ENCODE assay signal across 27 cellular contexts in genomic region chr10:33385686-33386085, GRCh38.
"Had no signal": no experiment of that assay in that cellular context is flagged by ENCODE, and none has a peak within 500 bp of the region (broad histone marks: within the 10 kb centered on the region; RNA-seq: fewer than 3 reads in every experiment).

No MANE protein-coding gene starts in this region.

- H3K9me3 ChIP-seq: gastroesophageal sphincter, heart left ventricle, prostate gland, right atrium auricular region, sigmoid colon, spleen, testis, tibial artery, upper lobe of left lung had no signal

- H3K27me3 Mint-ChIP-seq: stimulated activated memory B cell treated with anti-CD40 and anti-IgM and Interleukin-4, amounts not matched to agents 10 μg/mL and 1 μg/mL and 100 μg/mL, for 72 hours had no signal

- H3K36me3 ChIP-seq: gastroesophageal sphincter, heart left ventricle, prostate gland, right atrium auricular region, sigmoid colon, spleen, tibial artery, upper lobe of left lung had no signal

- H3K4me3 Mint-ChIP-seq: endodermal cell; natural killer cell treated with Interleukin-12 subunit alpha and Interleukin-12 subunit beta and Interleukin-15 and Interleukin-18, amount 100 ng/mL, for 72 hours; stimulated activated memory B cell treated with anti-CD40 and anti-IgM and Interleukin-4, amounts not matched to agents 10 μg/mL and 1 μg/mL and 100 μg/mL, for 72 hours had no signal

- FAIRE-seq: kidney, urothelium cell line had no signal

- H3K4me1 Mint-ChIP-seq: stimulated activated memory B cell treated with anti-CD40 and anti-IgM and Interleukin-4, amounts not matched to agents 10 μg/mL and 1 μg/mL and 100 μg/mL, for 72 hours had no signal

- H3K36me3 Mint-ChIP-seq: natural killer cell treated with Interleukin-12 subunit alpha and Interleukin-12 subunit beta and Interleukin-15 and Interleukin-18, amount 100 ng/mL, for 72 hours; stimulated activated memory B cell treated with anti-CD40 and anti-IgM and Interleukin-4, amounts not matched to agents 10 μg/mL and 1 μg/mL and 100 μg/mL, for 72 hours had no signal

- H3K4me3 ChIP-seq: dorsolateral prefrontal cortex, gastroesophageal sphincter, heart left ventricle, hepatocyte, prostate gland, right atrium auricular region, sigmoid colon, spleen, testis, tibial artery, upper lobe of left lung had no signal

- H3K27ac Mint-ChIP-seq: endodermal cell; natural killer cell treated with Interleukin-12 subunit alpha and Interleukin-12 subunit beta and Interleukin-15 and Interleukin-18, amount 100 ng/mL, for 72 hours; stimulated activated memory B cell treated with anti-CD40 and anti-IgM and Interleukin-4, amounts not matched to agents 10 μg/mL and 1 μg/mL and 100 μg/mL, for 72 hours had no signal

- ATAC-seq: esophagus mucosa; gastroesophageal sphincter; heart left ventricle; left lobe of liver; stimulated activated memory B cell treated with anti-CD40 and anti-IgM and Interleukin-4, amounts not matched to agents 10 μg/mL and 1 μg/mL and 100 μg/mL, for 72 hours; stimulated activated naive CD8-positive, alpha-beta T cell treated with anti-CD3 and anti-CD28 coated beads, Interleukin-15, Interleukin-2, amounts not matched to agents 100 U/mL and 50 U/mL, for 24 hours had no signal

- H3K27me3 ChIP-seq: gastroesophageal sphincter, heart left ventricle, hepatocyte, right atrium auricular region, sigmoid colon, spleen, testis, tibial artery, upper lobe of left lung had no signal

- H3K4me1 ChIP-seq: prostate gland, upper lobe of left lung had no signal

- H3K9me3 Mint-ChIP-seq: endodermal cell; natural killer cell treated with Interleukin-12 subunit alpha and Interleukin-12 subunit beta and Interleukin-15 and Interleukin-18, amount 100 ng/mL, for 72 hours; stimulated activated memory B cell treated with anti-CD40 and anti-IgM and Interleukin-4, amounts not matched to agents 10 μg/mL and 1 μg/mL and 100 μg/mL, for 72 hours had no signal

- H3K4me2 ChIP-seq: hepatocyte had no signal

- H3K79me2 ChIP-seq: hepatocyte had no signal

- H2AFZ ChIP-seq: hepatocyte had no signal

- H3K27ac ChIP-seq: dorsolateral prefrontal cortex, epithelial cell of prostate, gastroesophageal sphincter, heart left ventricle, hepatocyte, prostate gland, right atrium auricular region, sigmoid colon, spleen, testis, tibial artery, upper lobe of left lung had no signal

- DNase-seq: cerebellar nuclear complex; cortex of kidney; dorsolateral prefrontal cortex; effector CD4-positive, alpha-beta T cell; endodermal cell; foreskin fibroblast; heart left ventricle; kidney; nucleus accumbens; sigmoid colon; spleen; stimulated activated CD4-positive, alpha-beta T cell treated with anti-CD3 and anti-CD28 coated beads, Interleukin-4, amount 100 ng/mL, for 4 hours; stimulated activated naive CD8-positive, alpha-beta T cell treated with anti-CD3 and anti-CD28 coated beads, Interleukin-15, Interleukin-2, amounts not matched to agents 100 U/mL and 50 U/mL, for 24 hours; substantia nigra; testis; tibial artery; upper lobe of left lung had no signal
